1 cellular context compared by ENCODE assay signal in the genomic region with DNA sequence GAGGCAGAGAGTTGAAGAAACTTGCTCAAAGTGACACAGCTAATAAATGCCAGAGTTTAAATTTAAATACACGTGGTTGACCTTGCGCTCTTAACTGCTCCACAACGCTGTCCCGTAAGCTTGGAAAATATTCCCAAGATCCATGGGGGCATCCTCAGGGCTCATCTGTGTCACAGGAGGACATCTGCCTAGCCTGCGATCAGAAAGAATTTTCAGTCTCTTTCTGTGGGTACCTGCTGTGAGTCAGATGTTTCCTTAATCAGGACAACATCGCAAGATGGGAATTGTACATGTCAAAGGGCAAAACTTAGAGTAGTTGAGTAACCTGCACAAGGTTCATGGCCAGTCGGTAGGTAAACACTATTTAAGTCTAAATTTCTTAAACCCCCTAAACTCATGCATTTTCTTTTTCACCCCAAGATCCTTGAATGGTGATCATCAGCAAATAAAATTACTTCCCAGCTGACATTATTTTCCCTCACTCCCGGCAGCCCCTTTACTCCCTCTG.
TF ChIP-seq lines count a peak whose summit lies in the region.

No MANE protein-coding gene starts in this region.

TF ChIP-seq in GM23338, 12 proteins besides CTCF, POLR2A, EP300 and RAD21 (continued from another document):
- TF ChIP-seq, protein P1, sequence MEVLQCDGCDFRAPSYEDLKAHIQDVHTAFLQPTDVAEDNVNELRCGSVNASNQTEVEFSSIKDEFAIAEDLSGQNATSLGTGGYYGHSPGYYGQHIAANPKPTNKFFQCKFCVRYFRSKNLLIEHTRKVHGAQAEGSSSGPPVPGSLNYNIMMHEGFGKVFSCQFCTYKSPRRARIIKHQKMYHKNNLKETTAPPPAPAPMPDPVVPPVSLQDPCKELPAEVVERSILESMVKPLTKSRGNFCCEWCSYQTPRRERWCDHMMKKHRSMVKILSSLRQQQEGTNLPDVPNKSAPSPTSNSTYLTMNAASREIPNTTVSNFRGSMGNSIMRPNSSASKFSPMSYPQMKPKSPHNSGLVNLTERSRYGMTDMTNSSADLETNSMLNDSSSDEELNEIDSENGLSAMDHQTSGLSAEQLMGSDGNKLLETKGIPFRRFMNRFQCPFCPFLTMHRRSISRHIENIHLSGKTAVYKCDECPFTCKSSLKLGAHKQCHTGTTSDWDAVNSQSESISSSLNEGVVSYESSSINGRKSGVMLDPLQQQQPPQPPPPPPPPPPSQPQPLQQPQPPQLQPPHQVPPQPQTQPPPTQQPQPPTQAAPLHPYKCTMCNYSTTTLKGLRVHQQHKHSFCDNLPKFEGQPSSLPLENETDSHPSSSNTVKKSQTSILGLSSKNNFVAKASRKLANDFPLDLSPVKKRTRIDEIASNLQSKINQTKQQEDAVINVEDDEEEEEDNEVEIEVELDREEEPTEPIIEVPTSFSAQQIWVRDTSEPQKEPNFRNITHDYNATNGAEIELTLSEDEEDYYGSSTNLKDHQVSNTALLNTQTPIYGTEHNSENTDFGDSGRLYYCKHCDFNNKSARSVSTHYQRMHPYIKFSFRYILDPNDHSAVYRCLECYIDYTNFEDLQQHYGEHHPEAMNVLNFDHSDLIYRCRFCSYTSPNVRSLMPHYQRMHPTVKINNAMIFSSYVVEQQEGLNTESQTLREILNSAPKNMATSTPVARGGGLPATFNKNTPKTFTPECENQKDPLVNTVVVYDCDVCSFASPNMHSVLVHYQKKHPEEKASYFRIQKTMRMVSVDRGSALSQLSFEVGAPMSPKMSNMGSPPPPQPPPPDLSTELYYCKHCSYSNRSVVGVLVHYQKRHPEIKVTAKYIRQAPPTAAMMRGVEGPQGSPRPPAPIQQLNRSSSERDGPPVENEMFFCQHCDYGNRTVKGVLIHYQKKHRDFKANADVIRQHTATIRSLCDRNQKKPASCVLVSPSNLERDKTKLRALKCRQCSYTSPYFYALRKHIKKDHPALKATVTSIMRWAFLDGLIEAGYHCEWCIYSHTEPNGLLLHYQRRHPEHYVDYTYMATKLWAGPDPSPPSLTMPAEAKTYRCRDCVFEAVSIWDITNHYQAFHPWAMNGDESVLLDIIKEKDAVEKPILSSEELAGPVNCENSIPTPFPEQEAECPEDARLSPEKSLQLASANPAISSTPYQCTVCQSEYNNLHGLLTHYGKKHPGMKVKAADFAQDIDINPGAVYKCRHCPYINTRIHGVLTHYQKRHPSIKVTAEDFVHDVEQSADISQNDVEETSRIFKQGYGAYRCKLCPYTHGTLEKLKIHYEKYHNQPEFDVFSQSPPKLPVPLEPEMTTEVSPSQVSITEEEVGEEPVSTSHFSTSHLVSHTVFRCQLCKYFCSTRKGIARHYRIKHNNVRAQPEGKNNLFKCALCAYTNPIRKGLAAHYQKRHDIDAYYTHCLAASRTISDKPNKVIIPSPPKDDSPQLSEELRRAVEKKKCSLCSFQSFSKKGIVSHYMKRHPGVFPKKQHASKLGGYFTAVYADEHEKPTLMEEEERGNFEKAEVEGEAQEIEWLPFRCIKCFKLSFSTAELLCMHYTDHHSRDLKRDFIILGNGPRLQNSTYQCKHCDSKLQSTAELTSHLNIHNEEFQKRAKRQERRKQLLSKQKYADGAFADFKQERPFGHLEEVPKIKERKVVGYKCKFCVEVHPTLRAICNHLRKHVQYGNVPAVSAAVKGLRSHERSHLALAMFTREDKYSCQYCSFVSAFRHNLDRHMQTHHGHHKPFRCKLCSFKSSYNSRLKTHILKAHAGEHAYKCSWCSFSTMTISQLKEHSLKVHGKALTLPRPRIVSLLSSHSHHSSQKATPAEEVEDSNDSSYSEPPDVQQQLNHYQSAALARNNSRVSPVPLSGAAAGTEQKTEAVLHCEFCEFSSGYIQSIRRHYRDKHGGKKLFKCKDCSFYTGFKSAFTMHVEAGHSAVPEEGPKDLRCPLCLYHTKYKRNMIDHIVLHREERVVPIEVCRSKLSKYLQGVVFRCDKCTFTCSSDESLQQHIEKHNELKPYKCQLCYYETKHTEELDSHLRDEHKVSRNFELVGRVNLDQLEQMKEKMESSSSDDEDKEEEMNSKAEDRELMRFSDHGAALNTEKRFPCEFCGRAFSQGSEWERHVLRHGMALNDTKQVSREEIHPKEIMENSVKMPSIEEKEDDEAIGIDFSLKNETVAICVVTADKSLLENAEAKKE (CRISPR knock-in tag; IDR thresholded peaks at IDR 0.05), result no peak
- TF ChIP-seq NANOG (IDR thresholded peaks at IDR 0.05; ENCODE audit: borderline replicate concordance) (no peak), CREB1 (CRISPR knock-in tag; IDR thresholded peaks at IDR 0.05; ENCODE audit: low read depth) (no peak), ZNF114 (CRISPR knock-in tag; IDR thresholded peaks at IDR 0.05) (no peak), EZH2phosphoT487 (IDR thresholded peaks at IDR 0.05; ENCODE audit: unreplicated experiment) (no peak), JUNB (IDR thresholded peaks at IDR 0.05; ENCODE audit: unreplicated experiment) (no peak), STAT1 (IDR thresholded peaks at IDR 0.05; ENCODE audit: unreplicated experiment) (no peak), POLR2AphosphoS5 (IDR thresholded peaks at IDR 0.05; ENCODE audit: low read depth) (no peak), ZNF331 (CRISPR knock-in tag; IDR thresholded peaks at IDR 0.05; ENCODE audit: low read depth) (no peak)
- TF ChIP-seq, protein P2, sequence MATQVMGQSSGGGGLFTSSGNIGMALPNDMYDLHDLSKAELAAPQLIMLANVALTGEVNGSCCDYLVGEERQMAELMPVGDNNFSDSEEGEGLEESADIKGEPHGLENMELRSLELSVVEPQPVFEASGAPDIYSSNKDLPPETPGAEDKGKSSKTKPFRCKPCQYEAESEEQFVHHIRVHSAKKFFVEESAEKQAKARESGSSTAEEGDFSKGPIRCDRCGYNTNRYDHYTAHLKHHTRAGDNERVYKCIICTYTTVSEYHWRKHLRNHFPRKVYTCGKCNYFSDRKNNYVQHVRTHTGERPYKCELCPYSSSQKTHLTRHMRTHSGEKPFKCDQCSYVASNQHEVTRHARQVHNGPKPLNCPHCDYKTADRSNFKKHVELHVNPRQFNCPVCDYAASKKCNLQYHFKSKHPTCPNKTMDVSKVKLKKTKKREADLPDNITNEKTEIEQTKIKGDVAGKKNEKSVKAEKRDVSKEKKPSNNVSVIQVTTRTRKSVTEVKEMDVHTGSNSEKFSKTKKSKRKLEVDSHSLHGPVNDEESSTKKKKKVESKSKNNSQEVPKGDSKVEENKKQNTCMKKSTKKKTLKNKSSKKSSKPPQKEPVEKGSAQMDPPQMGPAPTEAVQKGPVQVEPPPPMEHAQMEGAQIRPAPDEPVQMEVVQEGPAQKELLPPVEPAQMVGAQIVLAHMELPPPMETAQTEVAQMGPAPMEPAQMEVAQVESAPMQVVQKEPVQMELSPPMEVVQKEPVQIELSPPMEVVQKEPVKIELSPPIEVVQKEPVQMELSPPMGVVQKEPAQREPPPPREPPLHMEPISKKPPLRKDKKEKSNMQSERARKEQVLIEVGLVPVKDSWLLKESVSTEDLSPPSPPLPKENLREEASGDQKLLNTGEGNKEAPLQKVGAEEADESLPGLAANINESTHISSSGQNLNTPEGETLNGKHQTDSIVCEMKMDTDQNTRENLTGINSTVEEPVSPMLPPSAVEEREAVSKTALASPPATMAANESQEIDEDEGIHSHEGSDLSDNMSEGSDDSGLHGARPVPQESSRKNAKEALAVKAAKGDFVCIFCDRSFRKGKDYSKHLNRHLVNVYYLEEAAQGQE (IDR thresholded peaks at IDR 0.05; ENCODE audit: unreplicated experiment), result no peak
- TF ChIP-seq, protein P3, sequence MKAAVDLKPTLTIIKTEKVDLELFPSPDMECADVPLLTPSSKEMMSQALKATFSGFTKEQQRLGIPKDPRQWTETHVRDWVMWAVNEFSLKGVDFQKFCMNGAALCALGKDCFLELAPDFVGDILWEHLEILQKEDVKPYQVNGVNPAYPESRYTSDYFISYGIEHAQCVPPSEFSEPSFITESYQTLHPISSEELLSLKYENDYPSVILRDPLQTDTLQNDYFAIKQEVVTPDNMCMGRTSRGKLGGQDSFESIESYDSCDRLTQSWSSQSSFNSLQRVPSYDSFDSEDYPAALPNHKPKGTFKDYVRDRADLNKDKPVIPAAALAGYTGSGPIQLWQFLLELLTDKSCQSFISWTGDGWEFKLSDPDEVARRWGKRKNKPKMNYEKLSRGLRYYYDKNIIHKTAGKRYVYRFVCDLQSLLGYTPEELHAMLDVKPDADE (IDR thresholded peaks at IDR 0.05), result no peak
TF ChIP-seq in GM23338: peak in this region for 0.
